In the genomic region with DNA sequence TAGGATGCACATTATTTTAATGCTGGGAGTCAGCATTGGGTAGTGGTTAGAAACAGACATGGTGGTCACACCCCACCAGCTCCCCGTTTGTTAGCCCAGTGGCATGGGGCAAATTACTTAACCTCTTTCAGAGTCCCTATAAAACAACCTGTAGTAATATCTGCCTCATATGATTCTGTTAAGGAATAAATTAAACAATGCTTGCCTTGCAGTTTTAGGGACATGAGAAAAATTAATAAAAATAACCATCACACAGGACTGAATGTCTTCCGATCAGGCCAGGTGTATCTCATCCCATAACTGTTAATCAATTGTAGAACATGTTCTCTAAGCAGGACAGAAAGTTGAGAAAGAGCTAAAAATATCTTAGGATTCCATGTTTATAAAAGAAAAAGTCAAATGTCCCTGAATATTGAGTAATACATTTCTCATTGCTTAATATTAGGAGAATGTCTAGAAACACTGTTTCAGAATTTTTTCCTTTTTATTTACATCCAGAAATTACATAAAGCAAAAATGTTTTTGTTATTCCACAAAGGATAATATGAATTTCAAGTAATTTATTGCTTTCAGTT, we compare ENCODE assay signal across 25 cellular contexts.
"Had no signal": no experiment of that assay in that cellular context is flagged by ENCODE, and none has a peak within 500 bp of the region (broad histone marks: within the 10 kb centered on the region; RNA-seq: fewer than 3 reads in every experiment).

No MANE protein-coding gene starts in this region.

- ATAC-seq: activated CD4-positive, alpha-beta T cell treated with anti-CD3 and anti-CD28 coated beads for 36 hours; activated CD8-positive, alpha-beta T cell treated with anti-CD3 and anti-CD28 coated beads for 36 hours; activated naive CD8-positive, alpha-beta T cell treated with anti-CD3 and anti-CD28 coated beads, Interleukin-2, amount 50 U/mL, for 24 hours; Panc1 had no signal

- H3K4me2 ChIP-seq: SK-N-SH had no signal

- H3K9me3 ChIP-seq: SJCRH30, SK-N-SH had no signal

- H3K4me1 ChIP-seq: SJCRH30 had no signal

- H3K27ac ChIP-seq: brain microvascular endothelial cell, cardiac muscle cell, RWPE1, SJCRH30, WERI-Rb-1 had no signal

- H3K36me3 ChIP-seq: brain microvascular endothelial cell, cardiac muscle cell, SJCRH30 had no signal

- H3K9ac ChIP-seq: SK-N-SH had no signal

- H3K4me3 ChIP-seq: cardiac muscle cell, SJCRH30 had no signal

- H3K27me3 ChIP-seq: brain microvascular endothelial cell, cardiac muscle cell, SJCRH30 had no signal

- DNase-seq: activated CD4-positive, alpha-beta T cell treated with anti-CD3 and anti-CD28 coated beads for 36 hours; activated CD8-positive, alpha-beta memory T cell treated with anti-CD3 and anti-CD28 coated beads, Interleukin-2, amount 50 U/mL, for 4 hours; activated CD8-positive, alpha-beta T cell treated with anti-CD3 and anti-CD28 coated beads for 36 hours; activated naive CD4-positive, alpha-beta T cell treated with anti-CD3 and anti-CD28 coated beads, Interleukin-2, amount 50 U/mL, for 16 hours; activated naive CD8-positive, alpha-beta T cell treated with anti-CD3 and anti-CD28 coated beads, Interleukin-2, amount 50 U/mL, for 24 hours; brain microvascular endothelial cell; cerebellar nuclear complex; Karpas-422; MM.1S; NCI-H1105; NCI-H1436; NCI-H1694 treated with DMSO at 0.1 percent for 48 hours; NCI-H2029 treated with DMSO at 0.1 percent for 48 hours; NCI-H510A treated with DMSO at 0.1 percent for 48 hours; NCI-H69; NK-92 treated with Interleukin-12 subunit alpha and Interleukin-12 subunit beta, amount 100 ng/mL, for 24 hours; OCI-M1; Right ventricle myocardium superior; SJCRH30; SK-N-SH; T-helper 1 cell; WERI-Rb-1 had no signal
